In genomic region chr15:76916369-76916768, GRCh38 we compare ENCODE assay signal across 19 cellular contexts. TPM values are rescaled to one million over a fixed set of nuclear protein-coding genes. Genes with fewer than 3 reads are reported as not detected.
A peak's percentile ranks its signal among the peaks of the same experiment; 100 is the strongest.
DNase-seq lines count a peak whose midpoint lies in the region; ATAC-seq, FAIRE-seq and TF ChIP-seq lines count a peak whose summit lies in the region.
"Had no signal": no experiment of that assay in that cellular context is flagged by ENCODE, and none has a peak within 500 bp of the region (broad histone marks: within the 10 kb centered on the region; RNA-seq: fewer than 3 reads in every experiment).

No MANE protein-coding gene starts in this region.

- no peaks in the 10 kb centered on the region for H3F3A ChIP-seq in GM23338 (replicated peaks; ENCODE audit: low read depth)

- no peak overlapping the region for H3K27ac ChIP-seq in GM23338 (ENCODE audit: low read depth)
- H3K27ac ChIP-seq: BLaER1 treated with 17β-estradiol and CSF1 and Interleukin-3, amounts not matched to agents 10 nM and 100 nM had no signal

- H3K4me1 Mint-ChIP-seq in GM23338 = no peaks in the 10 kb centered on the region
- H3K4me1 Mint-ChIP-seq: B cell; CD4-positive, CD25-positive, alpha-beta regulatory T cell; CD8-positive, alpha-beta memory T cell; H9 had no signal

- no peak overlapping the region for H3K27ac Mint-ChIP-seq in GM23338
- H3K27ac Mint-ChIP-seq: B cell; CD4-positive, CD25-positive, alpha-beta regulatory T cell; CD8-positive, alpha-beta memory T cell; H9 had no signal

- no peak for TF ChIP-seq EP300 in Ishikawa (IDR thresholded peaks at IDR 0.05; ENCODE audit: borderline replicate concordance)

- no peak for TF ChIP-seq POLR2A in H54 (IDR thresholded peaks at IDR 0.05; ENCODE audit: low read depth, low read length)

- no peak for TF ChIP-seq CTCF in GM23338 (conservative IDR thresholded peaks at IDR 0.05; ENCODE audit: low read depth in 2 of 2)

- H3K79me2 ChIP-seq in GM23338 (replicated peaks; ENCODE audit: insufficient read depth) = no peaks in the 10 kb centered on the region

- FAIRE-seq in H54 (lab: Jason Lieb, UNC) = no peak
- FAIRE-seq: GM12892, GM18507, K562 had no signal

- H3K27me3 Mint-ChIP-seq in GM23338 (ENCODE audit: insufficient read depth, low read depth, poor library complexity) = no peaks in the 10 kb centered on the region

- no peaks in the 10 kb centered on the region for H3K36me3 Mint-ChIP-seq in GM23338 (ENCODE audit: low read depth)
- H3K36me3 Mint-ChIP-seq: CD4-positive, CD25-positive, alpha-beta regulatory T cell; CD8-positive, alpha-beta memory T cell had no signal

- no peaks in the 10 kb centered on the region for H3K36me3 ChIP-seq in GM23338 (ENCODE audit: insufficient read depth)
- H3K36me3 ChIP-seq: BLaER1 treated with 17β-estradiol and CSF1 and Interleukin-3, amounts not matched to agents 10 nM and 100 nM had no signal

- no peak overlapping the region for H3K4me2 ChIP-seq in GM23338
- H3K4me2 ChIP-seq: BLaER1 treated with 17β-estradiol and CSF1 and Interleukin-3, amounts not matched to agents 10 nM and 100 nM had no signal

- H4K20me1 ChIP-seq in GM23338 (replicated peaks; ENCODE audit: insufficient read depth) = no peaks in the 10 kb centered on the region
- H4K20me1 ChIP-seq: BLaER1 treated with 17β-estradiol and CSF1 and Interleukin-3, amounts not matched to agents 10 nM and 100 nM had no signal

- H2AFZ ChIP-seq in GM23338 = peak overlapping the region; percentile 14; the same call in 1 of the 2 replicates

- TF ChIP-seq RAD21 in Ishikawa (IDR thresholded peaks at IDR 0.05; ENCODE audit: low read depth) = no peak

- intact Hi-C loops in posterior cingulate gyrus (cut with DNase I) = no loop called here

- ATAC-seq in GM23338 (no peak), esophagus mucosa (peak; percentile 35)
- ATAC-seq: K562 had no signal

- H3K4me1 ChIP-seq in GM23338 (ENCODE audit: insufficient read depth) = no peaks in the 10 kb centered on the region
- H3K4me1 ChIP-seq: BLaER1 treated with 17β-estradiol and CSF1 and Interleukin-3, amounts not matched to agents 10 nM and 100 nM had no signal

- DNase-seq in GM23338 (ENCODE audit: low spot score) (no peak), posterior cingulate gyrus (peak in 8 of 10 donors; percentile 28 to 92 (median 56)), H54 (ENCODE audit: insufficient read length, low spot score) (no peak), NCI-H2029 treated with DMSO at 0.1 percent for 48 hours (lab: John Stamatoyannopoulos, UW) (no peak), DMS 273 treated with DMSO at 0.1 percent for 48 hours (lab: John Stamatoyannopoulos, UW) (no peak)
- DNase-seq: CD4-positive, CD25-positive, alpha-beta regulatory T cell; CD8-positive, alpha-beta memory T cell; COR-L47; DMS79; GDM1; GOT3; H9 had no signal

- H3K9me3 Mint-ChIP-seq in GM23338 = no peaks in the 10 kb centered on the region
- H3K9me3 Mint-ChIP-seq: CD8-positive, alpha-beta memory T cell; H9 had no signal

- H3K27me3 ChIP-seq in GM23338 (ENCODE audit: insufficient read depth) = no peaks in the 10 kb centered on the region; the same call in 1 of the 2 replicates
- H3K27me3 ChIP-seq: BLaER1 treated with 17β-estradiol and CSF1 and Interleukin-3, amounts not matched to agents 10 nM and 100 nM had no signal

- H3K9me2 ChIP-seq in GM23338 (ENCODE audit: insufficient read depth) = 0 out of 2 replicates have a peak, but pooled peaks cover 9% of the 10 kb centered on the region

- H3K4me3 ChIP-seq in GM23338 = no peak overlapping the region
- H3K4me3 ChIP-seq: BLaER1 treated with 17β-estradiol and CSF1 and Interleukin-3, amounts not matched to agents 10 nM and 100 nM; K562 had no signal

- H3K4me3 Mint-ChIP-seq in GM23338 = no peak overlapping the region
- H3K4me3 Mint-ChIP-seq: B cell; CD4-positive, CD25-positive, alpha-beta regulatory T cell; CD8-positive, alpha-beta memory T cell; H9 had no signal

TF ChIP-seq in GM23338, 12 proteins besides CTCF, POLR2A, EP300 and RAD21 (continues in another document):
- TF ChIP-seq, protein P1, sequence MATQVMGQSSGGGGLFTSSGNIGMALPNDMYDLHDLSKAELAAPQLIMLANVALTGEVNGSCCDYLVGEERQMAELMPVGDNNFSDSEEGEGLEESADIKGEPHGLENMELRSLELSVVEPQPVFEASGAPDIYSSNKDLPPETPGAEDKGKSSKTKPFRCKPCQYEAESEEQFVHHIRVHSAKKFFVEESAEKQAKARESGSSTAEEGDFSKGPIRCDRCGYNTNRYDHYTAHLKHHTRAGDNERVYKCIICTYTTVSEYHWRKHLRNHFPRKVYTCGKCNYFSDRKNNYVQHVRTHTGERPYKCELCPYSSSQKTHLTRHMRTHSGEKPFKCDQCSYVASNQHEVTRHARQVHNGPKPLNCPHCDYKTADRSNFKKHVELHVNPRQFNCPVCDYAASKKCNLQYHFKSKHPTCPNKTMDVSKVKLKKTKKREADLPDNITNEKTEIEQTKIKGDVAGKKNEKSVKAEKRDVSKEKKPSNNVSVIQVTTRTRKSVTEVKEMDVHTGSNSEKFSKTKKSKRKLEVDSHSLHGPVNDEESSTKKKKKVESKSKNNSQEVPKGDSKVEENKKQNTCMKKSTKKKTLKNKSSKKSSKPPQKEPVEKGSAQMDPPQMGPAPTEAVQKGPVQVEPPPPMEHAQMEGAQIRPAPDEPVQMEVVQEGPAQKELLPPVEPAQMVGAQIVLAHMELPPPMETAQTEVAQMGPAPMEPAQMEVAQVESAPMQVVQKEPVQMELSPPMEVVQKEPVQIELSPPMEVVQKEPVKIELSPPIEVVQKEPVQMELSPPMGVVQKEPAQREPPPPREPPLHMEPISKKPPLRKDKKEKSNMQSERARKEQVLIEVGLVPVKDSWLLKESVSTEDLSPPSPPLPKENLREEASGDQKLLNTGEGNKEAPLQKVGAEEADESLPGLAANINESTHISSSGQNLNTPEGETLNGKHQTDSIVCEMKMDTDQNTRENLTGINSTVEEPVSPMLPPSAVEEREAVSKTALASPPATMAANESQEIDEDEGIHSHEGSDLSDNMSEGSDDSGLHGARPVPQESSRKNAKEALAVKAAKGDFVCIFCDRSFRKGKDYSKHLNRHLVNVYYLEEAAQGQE (IDR thresholded peaks at IDR 0.05; ENCODE audit: unreplicated experiment) = no peak
- TF ChIP-seq ZNF114 (CRISPR knock-in tag; IDR thresholded peaks at IDR 0.05) = no peak
- TF ChIP-seq EZH2 (IDR thresholded peaks at IDR 0.05; ENCODE audit: low read depth, unreplicated experiment) = no peak
- TF ChIP-seq JUNB (IDR thresholded peaks at IDR 0.05; ENCODE audit: unreplicated experiment) = no peak
- TF ChIP-seq ZNF331 (CRISPR knock-in tag; IDR thresholded peaks at IDR 0.05; ENCODE audit: low read depth) = no peak
- no peak for TF ChIP-seq EZH2phosphoT487 (IDR thresholded peaks at IDR 0.05; ENCODE audit: unreplicated experiment)
- TF ChIP-seq NANOG (IDR thresholded peaks at IDR 0.05; ENCODE audit: borderline replicate concordance) = no peak

TF ChIP-seq in Ishikawa, 13 proteins besides CTCF, POLR2A, EP300 and RAD21:
- TF ChIP-seq TEAD4 (IDR thresholded peaks at IDR 0.05) = no peak
- TF ChIP-seq YY1 (IDR thresholded peaks at IDR 0.05; ENCODE audit: low read depth) = 0 out of 2 replicates have a peak, but pooled peaks have one; percentile 21
- TF ChIP-seq NFIC (IDR thresholded peaks at IDR 0.05) = peak; percentile 53
TF ChIP-seq in Ishikawa: peak in this region for 2.

RNA-seq across cellular contexts. Expression of gene SCAPER, which starts 11.2 kb away (rescaled TPM):
- total RNA-seq in GM23338 (2014; rRNA removed; shearing (Covaris generic)) = 9.1 and 15.0 TPM in 2 replicates
- 10.9 and 17.6 TPM in 2 replicates for polyA plus RNA-seq in GM23338 (2016; fragmentation: Nextera tagmentation; extraction: Ambion mirVana)
- 19.5 TPM for total RNA-seq in esophagus mucosa

RNA-seq across cellular contexts. Expression of gene RCN2, which starts 15.2 kb away (rescaled TPM):
- total RNA-seq in GM23338 (2014; rRNA removed; shearing (Covaris generic)) = 170 and 201 TPM in 2 replicates
- polyA plus RNA-seq in GM23338 (2016; fragmentation: Nextera tagmentation; extraction: Ambion mirVana) = 303 and 327 TPM in 2 replicates
- total RNA-seq in esophagus mucosa = 25.0 TPM

Comparison
In these comparisons a context has a peak if more than half of its experiments do, and no peak if none do; other contexts are left out.
1. DNase-seq: peak in posterior cingulate gyrus (8 of 10); none in GM23338 (single experiment), H54 (single experiment), NCI-H2029 treated with DMSO at 0.1 percent for 48 hours (single experiment) and DMS 273 treated with DMSO at 0.1 percent for 48 hours (single experiment).